26 cellular contexts compared by ENCODE assay signal in the genomic region with DNA sequence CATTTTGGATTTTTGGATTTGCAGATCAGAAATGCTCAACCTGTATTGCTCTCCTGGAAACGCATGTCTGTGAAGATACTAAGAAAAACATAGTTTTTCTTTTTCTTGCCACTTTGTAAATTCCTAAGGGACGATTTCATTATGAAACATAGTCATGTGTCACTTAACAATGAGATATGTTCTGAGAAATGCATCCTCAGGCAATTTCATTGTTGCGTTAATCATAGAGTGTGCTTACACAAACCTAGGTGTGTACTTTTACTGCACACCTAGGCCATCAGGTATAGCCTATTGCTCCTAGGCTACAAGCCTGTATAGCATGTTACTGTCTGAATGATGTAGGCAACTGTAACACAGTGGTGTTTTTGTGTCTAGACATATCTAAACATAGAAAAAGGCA. TPM values are rescaled to one million over a fixed set of nuclear protein-coding genes. Genes with fewer than 3 reads are reported as not detected.
DNase-seq lines count a peak whose midpoint lies in the region; ATAC-seq and TF ChIP-seq lines count a peak whose summit lies in the region.
"Had no signal": no experiment of that assay in that cellular context is flagged by ENCODE, and none has a peak within 500 bp of the region (broad histone marks: within the 10 kb centered on the region; RNA-seq: fewer than 3 reads in every experiment).

No MANE protein-coding gene starts in this region.

- no peak for TF ChIP-seq CTCF in BJ (IDR thresholded peaks at IDR 0.05; ENCODE audit: insufficient read depth, low read depth, low read length)
- no peak for TF ChIP-seq CTCF in kidney epithelial cell (IDR thresholded peaks at IDR 0.05; ENCODE audit: insufficient read depth, low read length, poor library complexity, severe bottlenecking)

- H3K4me1 Mint-ChIP-seq in activated naive CD8-positive, alpha-beta T cell treated with anti-CD3 and anti-CD28 coated beads, Interleukin-2, amount 50 U/mL, for 24 hours = peaks cover 80% of the 10 kb centered on the region
- H3K4me1 Mint-ChIP-seq: CD14-positive monocyte, endodermal cell had no signal

- peak overlapping the region; percentile 14 for H3K4me3 Mint-ChIP-seq in activated naive CD8-positive, alpha-beta T cell treated with anti-CD3 and anti-CD28 coated beads, Interleukin-2, amount 50 U/mL, for 24 hours
- H3K4me3 Mint-ChIP-seq: activated T-helper 1 cell treated with anti-CD3 and anti-CD28 coated beads, Interleukin-12 subunit alpha, Interleukin-12 subunit beta, Interleukin-2, Interleukin-4 antibody, amounts not matched to agents 30 ng/mL and 10 ng/mL and 1 ng/mL, durations not matched to agents 14 hours and 24 hours and 36 hours; CD14-positive monocyte; endodermal cell had no signal

- H3K36me3 Mint-ChIP-seq in activated naive CD8-positive, alpha-beta T cell treated with anti-CD3 and anti-CD28 coated beads, Interleukin-2, amount 50 U/mL, for 24 hours (ENCODE audit: low read depth) = peaks cover 29% of the 10 kb centered on the region
- H3K36me3 Mint-ChIP-seq: CD14-positive monocyte had no signal

- H3K27me3 Mint-ChIP-seq in activated naive CD8-positive, alpha-beta T cell treated with anti-CD3 and anti-CD28 coated beads, Interleukin-2, amount 50 U/mL, for 24 hours = no peaks in the 10 kb centered on the region
- H3K27me3 Mint-ChIP-seq: activated naive CD8-positive, alpha-beta T cell treated with anti-CD3 and anti-CD28 coated beads, Interleukin-2, amount 10 ng/mL, durations not matched to agents 7 days and 5 days had no signal

- no peaks in the 10 kb centered on the region for H3K27me3 ChIP-seq in BJ (ENCODE audit: control insufficient read depth, insufficient read depth, low read length)
- H3K27me3 ChIP-seq in kidney epithelial cell (ENCODE audit: control insufficient read depth, insufficient read depth, low read length) = no peaks in the 10 kb centered on the region
- H3K27me3 ChIP-seq: body of pancreas, spleen, upper lobe of right lung had no signal

- no peak for ATAC-seq in activated naive CD8-positive, alpha-beta T cell treated with anti-CD3 and anti-CD28 coated beads, Interleukin-2, amount 50 U/mL, for 24 hours
- no peak for ATAC-seq in GM21526 (IDR thresholded peaks at IDR 0.05; ENCODE audit: low FRiP score, unreplicated experiment)
- ATAC-seq: body of pancreas, left cardiac atrium, upper lobe of right lung had no signal

- H3K36me3 ChIP-seq in BJ (ENCODE audit: control insufficient read depth, insufficient read depth, low read length) = no peaks in the 10 kb centered on the region
- H3K36me3 ChIP-seq in kidney epithelial cell (ENCODE audit: control insufficient read depth, insufficient read depth, low read length) = no peaks in the 10 kb centered on the region
- H3K36me3 ChIP-seq: spleen, upper lobe of right lung had no signal

- H3K4me3 ChIP-seq in BJ (ENCODE audit: low read depth, low read length) (no peak overlapping the region), kidney epithelial cell (ENCODE audit: low read depth, low read length) (no peak overlapping the region)
- H3K4me3 ChIP-seq: body of pancreas, spleen, upper lobe of right lung had no signal

- CTCF ChIA-PET in BJ (lab: Yijun Ruan, JAX) = no interaction called here

- H3K27ac Mint-ChIP-seq in activated naive CD8-positive, alpha-beta T cell treated with anti-CD3 and anti-CD28 coated beads, Interleukin-2, amount 50 U/mL, for 24 hours = peak overlapping the region; percentile 57
- H3K27ac Mint-ChIP-seq: activated naive CD8-positive, alpha-beta T cell treated with anti-CD3 and anti-CD28 coated beads, Interleukin-2, amount 10 ng/mL, durations not matched to agents 7 days and 5 days; activated T-helper 1 cell treated with anti-CD3 and anti-CD28 coated beads, Interleukin-12 subunit alpha, Interleukin-12 subunit beta, Interleukin-2, Interleukin-4 antibody, amounts not matched to agents 30 ng/mL and 10 ng/mL and 1 ng/mL, durations not matched to agents 14 hours and 24 hours and 36 hours; CD14-positive monocyte; endodermal cell had no signal

- POLR2A ChIA-PET in BJ (lab: Charles Lee) = no interaction called here

- DNase-seq in BJ (ENCODE audit: low read depth) (peak; percentile 11), EL (peak; percentile 25), kidney epithelial cell (ENCODE audit: low read depth) (peak; percentile 21), foreskin melanocyte (no peak), D341Med (ENCODE audit: low spot score) (no peak)
- DNase-seq in activated naive CD8-positive, alpha-beta T cell treated with anti-CD3 and anti-CD28 coated beads, Interleukin-2, amount 50 U/mL, for 24 hours = no peak
- DNase-seq: activated CD4-positive, CD25-positive, alpha-beta regulatory T cell treated with anti-CD3 and anti-CD28 coated beads, Interleukin-2, amount 50 U/mL, for 72 hours; activated naive CD8-positive, alpha-beta T cell treated with anti-CD3 and anti-CD28 coated beads, Interleukin-2, amount 10 ng/mL, durations not matched to agents 7 days and 5 days; body of pancreas; DMS53; endodermal cell; glutamatergic neuron; left cardiac atrium; mesenchymal stem cell; MV-4-11; NCI-H1694; NCI-H82; occipital lobe; spleen; stimulated activated CD4-positive, alpha-beta T cell treated with anti-CD3 and anti-CD28 coated beads, Interleukin-4, amount 100 ng/mL, for 4 hours; SW 1271; upper lobe of right lung had no signal

- H3K9me3 Mint-ChIP-seq in activated naive CD8-positive, alpha-beta T cell treated with anti-CD3 and anti-CD28 coated beads, Interleukin-2, amount 50 U/mL, for 24 hours = peaks cover 16% of the 10 kb centered on the region

RNA-seq across cellular contexts. Expression of a gene that starts 13.4 kb away (rescaled TPM):
- polyA plus RNA-seq in BJ (2011; rRNA removed) = not detected in 2 replicates
- polyA minus RNA-seq in BJ (2011; rRNA and poly(A)+ RNA removed) = 0.26 TPM in 1 of 2 replicates, not detected in the other
- not detected in 2 replicates for total RNA-seq in kidney epithelial cell
- total RNA-seq: endodermal cell, myocyte had no signal

Comparison
In these comparisons a context has a peak if more than half of its experiments do, and no peak if none do; other contexts are left out.
1. DNase-seq: peak in BJ (single experiment), EL (single experiment) and kidney epithelial cell (single experiment); none in activated naive CD8-positive, alpha-beta T cell treated with anti-CD3 and anti-CD28 coated beads, Interleukin-2, amount 50 U/mL, for 24 hours (single experiment), foreskin melanocyte (single experiment) and D341Med (single experiment).